Comparison of ENCODE assay signal across 8 cellular contexts in the genomic region with DNA sequence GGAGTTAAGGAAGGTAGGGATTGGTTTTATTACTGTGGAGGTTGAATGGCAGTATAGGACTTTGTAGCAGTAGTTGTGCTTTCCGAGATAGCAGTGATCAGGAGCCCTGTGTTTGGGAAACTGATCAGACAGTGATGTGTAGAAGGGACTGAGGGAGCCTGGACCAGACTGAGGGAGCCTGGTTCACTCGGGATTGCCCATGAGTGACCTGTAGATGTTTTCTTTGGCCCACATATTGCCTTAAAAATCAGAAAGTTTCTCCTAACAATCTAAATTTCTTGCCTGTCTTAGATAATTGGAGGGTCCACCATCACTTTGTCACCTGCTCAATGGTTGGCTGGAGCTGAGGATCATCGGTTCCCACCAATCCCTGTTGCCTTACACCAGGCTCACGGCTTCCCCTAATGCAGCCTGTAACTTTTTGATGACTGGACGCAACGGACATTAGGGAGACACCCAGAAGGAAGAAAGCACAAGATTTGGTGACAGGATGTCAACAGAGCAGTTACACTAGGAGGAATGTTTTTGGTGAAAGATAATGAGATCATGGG. TPM values are rescaled to one million over a fixed set of nuclear protein-coding genes. Genes with fewer than 3 reads are reported as not detected.
DNase-seq lines count a peak whose midpoint lies in the region; ATAC-seq and TF ChIP-seq lines count a peak whose summit lies in the region.

No MANE protein-coding gene starts in this region.

- intact Hi-C loops in Right ventricle myocardium superior (cut with DNase I) = no loop called here
- intact Hi-C loops in lower lobe of right lung (cut with DNase I) = loop anchor here (10.0 kb wide), 1 partner anchor 67 kb away; no protein-coding TSS in a partner anchor
- intact Hi-C loops in uterus (cut with DNase I; ENCODE audit: low total_unique reads) = loop anchor here (5.0 kb wide), 1 partner anchor 64 kb away; no protein-coding TSS in a partner anchor

- H3K27ac ChIP-seq in cardiac muscle cell = no peak overlapping the region
- H3K27ac ChIP-seq in lower lobe of right lung = peak overlapping the region; percentile 97
- peak overlapping the region; percentile 87 to 88 for H3K27ac ChIP-seq in uterus

- in situ Hi-C loops in astrocyte of the cerebellum (cut with HindIII; ENCODE audit: low sequenced_read_pairs) = no loop called here

- no peaks in the 10 kb centered on the region for H3K4me1 ChIP-seq in cardiac muscle cell (ENCODE audit: low read depth)
- peaks cover 35% of the 10 kb centered on the region for H3K4me1 ChIP-seq in lower lobe of right lung
- H3K4me1 ChIP-seq in uterus = peaks cover 4% of the 10 kb centered on the region in 2 donors

- ATAC-seq in Right ventricle myocardium superior (ENCODE audit: poor library complexity) (no peak), lower lobe of right lung (no peak), GM21360 (IDR thresholded peaks at IDR 0.05; ENCODE audit: unreplicated experiment) (no peak)

- H3K36me3 ChIP-seq in cardiac muscle cell (no peaks in the 10 kb centered on the region), lower lobe of right lung (no peaks in the 10 kb centered on the region), uterus (no peaks in the 10 kb centered on the region)

- H3K27me3 ChIP-seq in cardiac muscle cell = no peaks in the 10 kb centered on the region
- H3K27me3 ChIP-seq in lower lobe of right lung (ENCODE audit: low read depth) = no peaks in the 10 kb centered on the region
- no peaks in the 10 kb centered on the region for H3K27me3 ChIP-seq in uterus

- no peak for TF ChIP-seq CTCF in cardiac muscle cell (IDR thresholded peaks at IDR 0.05; ENCODE audit: low read depth, low read length)
- TF ChIP-seq CTCF in astrocyte of the cerebellum (IDR thresholded peaks at IDR 0.05; ENCODE audit: low read depth, low read length, missing control alignments) = no peak
- no peak for TF ChIP-seq CTCF in lower lobe of right lung (IDR thresholded peaks at IDR 0.05)
- no peak for TF ChIP-seq CTCF in uterus (IDR thresholded peaks at IDR 0.05)

- no peak for TF ChIP-seq POLR2A in uterus (IDR thresholded peaks at IDR 0.05)

- H3K4me3 ChIP-seq in cardiac muscle cell (peak overlapping the region; percentile 61), astrocyte of the cerebellum (ENCODE audit: low read depth, low read length) (peak overlapping the region; percentile 77), lower lobe of right lung (peak overlapping the region; percentile 91), uterus (peak overlapping the region; percentile 50 to 80)

- H3K9me3 ChIP-seq in cardiac muscle cell (ENCODE audit: low read depth) = no peaks in the 10 kb centered on the region
- no peaks in the 10 kb centered on the region for H3K9me3 ChIP-seq in lower lobe of right lung
- no peaks in the 10 kb centered on the region for H3K9me3 ChIP-seq in uterus

- no peak for DNase-seq in cardiac muscle cell (ENCODE audit: low read depth in 1 of 2, low spot score in 1 of 2)
- DNase-seq in Right ventricle myocardium superior = no peak
- DNase-seq in astrocyte of the cerebellum (ENCODE audit: low read depth) = no peak
- no peak for DNase-seq in lower lobe of right lung
- no peak for DNase-seq in uterus
- DNase-seq in kidney tubule cell (ENCODE audit: low spot score) = no peak
- no peak for DNase-seq in GOT3 (lab: John Stamatoyannopoulos, UW)

RNA-seq across cellular contexts. Expression of gene CDS2, which starts 1.1 kb away (rescaled TPM):
- total RNA-seq in cardiac muscle cell (18.7 and 20.3 TPM in 2 replicates), Right ventricle myocardium superior (61.9 TPM), lower lobe of right lung (63.3 TPM), uterus (10 to 100 TPM; 22.5 to 66.6 (median 41.7) TPM)
- polyA plus RNA-seq in cardiac muscle cell = 27.0 and 31.9 TPM in 2 replicates

RNA-seq across cellular contexts. Expression of gene PCNA, which starts 8.2 kb away (rescaled TPM):
- 46.6 and 113 TPM in 2 replicates for total RNA-seq in cardiac muscle cell
- polyA plus RNA-seq in cardiac muscle cell = 47.0 and 81.2 TPM in 2 replicates
- 26.4 TPM for total RNA-seq in Right ventricle myocardium superior
- 48.1 TPM for total RNA-seq in lower lobe of right lung
- total RNA-seq in uterus = 100 to 1,000 TPM in 1 of 4 donors, 10 to 100 TPM in 3; 43.0 to 112 (median 59.6) TPM

RNA-seq across cellular contexts. Expression of gene TMEM230, which starts 15.1 kb away (rescaled TPM):
- total RNA-seq in cardiac muscle cell (48.9 and 93.6 TPM in 2 replicates), Right ventricle myocardium superior (82.7 TPM), lower lobe of right lung (98.9 TPM), uterus (10 to 100 TPM; 66.1 to 94.1 (median 89.9) TPM)
- polyA plus RNA-seq in cardiac muscle cell = 166 and 176 TPM in 2 replicates
